ENCODE assay signal across 13 cellular contexts in genomic region chr2:228180126-228181097, GRCh38. TPM values are rescaled to one million over a fixed set of nuclear protein-coding genes. Genes with fewer than 3 reads are reported as not detected.
DNase-seq lines count a peak whose midpoint lies in the region; ATAC-seq and TF ChIP-seq lines count a peak whose summit lies in the region.
"Had no signal": no experiment of that assay in that cellular context is flagged by ENCODE, and none has a peak within 500 bp of the region (broad histone marks: within the 10 kb centered on the region; RNA-seq: fewer than 3 reads in every experiment).

No MANE protein-coding gene starts in this region.

- 2% methylated on average over 45 of the region's 45 CpGs for WGBS in right cardiac atrium
- 2% methylated on average over 45 of the region's 45 CpGs for WGBS in prostate gland

- ATAC-seq in right cardiac atrium: peak; percentile 65 to 68
- ATAC-seq in sciatic nerve: peak; percentile 34

- H3K4me1 ChIP-seq in right cardiac atrium (ENCODE audit: control insufficient read depth, insufficient read depth, low read length) (no peaks in the 10 kb centered on the region), prostate gland (replicated peaks) (no peaks in the 10 kb centered on the region)
- H3K4me1 ChIP-seq: esophagus muscularis mucosa, right lobe of liver had no signal

- H3K27ac ChIP-seq in right cardiac atrium (ENCODE audit: low read length): peak overlapping the region; percentile 50
- H3K27ac ChIP-seq in prostate gland: no peak overlapping the region
- H3K27ac ChIP-seq: esophagus muscularis mucosa, right lobe of liver had no signal

- intact Hi-C loops in right cardiac atrium (cut with DNase I): loop anchor here in 1 of 4 donors (10.0 kb wide), 1 partner anchor 474 kb away; no protein-coding TSS in a partner anchor
- intact Hi-C loops in sciatic nerve (cut with DNase I): no loop called here
- intact Hi-C loops in prostate gland (cut with DNase I): no loop called here

- TF ChIP-seq POLR2A in prostate gland (IDR thresholded peaks at IDR 0.05): no peak

- H3K4me3 ChIP-seq in right cardiac atrium (ENCODE audit: low read length) (peak overlapping the region; percentile 16), prostate gland (no peak overlapping the region)
- H3K4me3 ChIP-seq: esophagus muscularis mucosa, right lobe of liver had no signal

- no peak for TF ChIP-seq CTCF in prostate gland (IDR thresholded peaks at IDR 0.05)

- peak; percentile 55 to 79 (median 56) for DNase-seq in NCI-H1417 (lab: John Stamatoyannopoulos, UW)
- DNase-seq in NCI-H1417 treated with DMSO at 0.1 percent for 48 hours (lab: John Stamatoyannopoulos, UW): no peak
- DNase-seq in RPMI8226: peak; percentile 63
- DNase-seq in right cardiac atrium: peak in 2 of 3 donors; percentile 56 to 65
- DNase-seq in sciatic nerve (ENCODE audit: low spot score): no peak
- no peak for DNase-seq in activated naive CD4-positive, alpha-beta T cell (lab: John Stamatoyannopoulos, UW)
- no peak for DNase-seq in A172 (ENCODE audit: low spot score)
- no peak for DNase-seq in prostate gland (ENCODE audit: low spot score)
- DNase-seq: ACHN, IMR-90, NCI-H526 treated with DMSO at 0.1 percent for 48 hours, right lobe of liver had no signal

- no peaks in the 10 kb centered on the region for H3K9me3 ChIP-seq in right cardiac atrium (ENCODE audit: control insufficient read depth, low read length)
- no peaks in the 10 kb centered on the region for H3K9me3 ChIP-seq in prostate gland
- H3K9me3 ChIP-seq: esophagus muscularis mucosa, right lobe of liver had no signal

- H3K27me3 ChIP-seq in right cardiac atrium (ENCODE audit: control insufficient read depth, insufficient read depth) (no peaks in the 10 kb centered on the region), prostate gland (replicated peaks; ENCODE audit: insufficient read depth) (peaks cover 17% of the 10 kb centered on the region)
- H3K27me3 ChIP-seq: right lobe of liver had no signal

- H3K36me3 ChIP-seq in prostate gland: no peaks in the 10 kb centered on the region
- H3K36me3 ChIP-seq: esophagus muscularis mucosa, right lobe of liver had no signal

RNA-seq across cellular contexts. Expression of gene SPHKAP, which starts 1.1 kb away (rescaled TPM):
- 10 to 100 TPM; 33.8 to 79.4 (median 37.8) TPM for total RNA-seq in right cardiac atrium
- 16.1 TPM for polyA plus RNA-seq in right cardiac atrium
- not detected for total RNA-seq in sciatic nerve
- not detected in 2 replicates for total RNA-seq in A172 (2014; rRNA removed; shearing (Covaris generic))
- under 1 TPM; 0.09 to 0.57 TPM for total RNA-seq in prostate gland
- total RNA-seq: IMR-90, right lobe of liver had no signal
- polyA plus RNA-seq: IMR-90 had no signal

Comparison
In these comparisons a context has a peak if more than half of its experiments do, and no peak if none do; other contexts are left out.
1. DNase-seq: peak in NCI-H1417 (3 of 3), RPMI8226 (single experiment) and right cardiac atrium (2 of 3); none in NCI-H1417 treated with DMSO at 0.1 percent for 48 hours (single experiment), sciatic nerve (single experiment), activated naive CD4-positive, alpha-beta T cell (0 of 4), A172 (single experiment) and prostate gland (single experiment).
2. RNA of gene SPHKAP, which starts 1.1 kb away (total RNA-seq): 33.8 to 79.4 TPM in right cardiac atrium; 0.09 to 0.57 TPM in prostate gland, not detected in sciatic nerve (single experiment) and not detected in A172; every median in the first group is over 10 times any median in the second.